Comparison of ENCODE assay signal across 1 cellular context in genomic region chr4:183284229-183284628, GRCh38.
A peak's percentile ranks its signal among the peaks of the same experiment; 100 is the strongest.
TF ChIP-seq lines count a peak whose summit lies in the region.

No MANE protein-coding gene starts in this region.

TF ChIP-seq in HepG2, 621 proteins besides CTCF, POLR2A, EP300 and RAD21:
- TF ChIP-seq RBM22 (optimal IDR thresholded peaks at IDR 0.05; ENCODE audit: low read length) (peak; percentile 63), THAP11 (CRISPR knock-in tag; IDR thresholded peaks at IDR 0.05) (no peak)
